9 cellular contexts compared by ENCODE assay signal in the genomic region with DNA sequence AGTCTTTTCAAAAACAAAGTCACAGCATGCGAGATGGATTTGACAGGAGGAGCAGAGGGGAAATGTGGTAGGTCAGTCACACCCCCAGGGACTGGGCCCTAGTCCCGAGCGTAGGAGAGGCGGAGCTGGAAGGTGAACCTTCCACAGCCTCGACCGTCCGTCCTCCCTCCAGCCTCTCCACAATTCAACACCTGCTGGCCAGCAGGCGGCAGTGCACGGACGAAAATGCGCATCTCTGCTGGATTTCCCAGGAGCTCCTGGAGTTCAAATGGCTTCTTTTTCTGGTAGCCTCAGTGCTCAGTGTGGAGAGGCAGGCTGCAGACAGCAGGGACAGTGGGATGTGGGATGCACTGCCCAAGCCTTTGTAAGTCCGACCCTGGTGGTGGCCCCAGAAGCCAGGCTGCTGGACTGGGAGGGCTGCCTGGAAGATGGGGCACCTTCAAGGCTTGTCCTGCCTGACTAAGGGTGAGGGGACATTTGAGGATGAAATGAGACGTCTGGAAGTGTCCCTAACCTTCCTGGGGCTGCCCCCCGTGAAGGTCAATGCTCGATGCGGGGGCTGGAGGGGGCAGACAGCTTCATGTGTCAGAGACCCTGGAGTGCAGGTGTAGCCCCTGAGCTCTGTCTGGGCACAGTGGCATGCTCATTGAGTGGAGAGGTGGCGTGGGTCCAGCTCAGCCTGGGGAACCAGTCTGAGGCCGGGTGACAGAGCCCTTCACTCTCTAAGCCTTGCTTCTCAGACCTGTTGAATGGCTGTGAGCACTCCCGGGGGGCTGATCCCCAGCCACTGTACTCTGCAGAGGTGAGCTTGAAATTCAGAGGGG.
DNase-seq lines count a peak whose midpoint lies in the region; ATAC-seq and TF ChIP-seq lines count a peak whose summit lies in the region.
"Had no signal": no experiment of that assay in that cellular context is flagged by ENCODE, and none has a peak within 500 bp of the region (broad histone marks: within the 10 kb centered on the region; RNA-seq: fewer than 3 reads in every experiment).

No MANE protein-coding gene starts in this region.

- H3K27me3 ChIP-seq in HAP-1 (ENCODE audit: low read depth), result 0 out of 2 replicates have a peak, but pooled peaks cover 3% of the 10 kb centered on the region
- no peaks in the 10 kb centered on the region for H3K27me3 ChIP-seq in thoracic aorta (replicated peaks; ENCODE audit: insufficient read depth)
- H3K27me3 ChIP-seq: BLaER1 had no signal

- DNase-seq in NCI-H187 (lab: John Stamatoyannopoulos, UW) (peak; percentile 9 to 62), NCI-H187 treated with DMSO at 0.1 percent for 48 hours (lab: John Stamatoyannopoulos, UW) (no peak), HAP-1 (ENCODE audit: low spot score in 2 of 2) (peak; percentile 63 to 85), NCI-H345 treated with DMSO at 0.1 percent for 48 hours (lab: John Stamatoyannopoulos, UW; ENCODE audit: unreplicated experiment) (peak; percentile 39), astrocyte of the spinal cord (ENCODE audit: low read depth, low spot score) (peak; percentile 64), islet precursor cell (peak; percentile 90), thoracic aorta (ENCODE audit: low spot score) (no peak), immature natural killer cell (no peak)

- H3K4me3 Mint-ChIP-seq in immature natural killer cell, result no peak overlapping the region

- no peak overlapping the region for H3K27ac ChIP-seq in thoracic aorta
- H3K27ac ChIP-seq: BLaER1 had no signal

- peak; percentile 87 for TF ChIP-seq CTCF in astrocyte of the spinal cord (IDR thresholded peaks at IDR 0.05; ENCODE audit: low read depth, low read length)
- TF ChIP-seq CTCF in thoracic aorta (IDR thresholded peaks at IDR 0.05), result peak; percentile 76

- no peaks in the 10 kb centered on the region for H3K36me3 Mint-ChIP-seq in immature natural killer cell

- peaks cover 0 to 6% (median 4%) of the 10 kb centered on the region in 3 donors for H3K27me3 Mint-ChIP-seq in immature natural killer cell (ENCODE audit: low read depth in 3 of 3)

- H3K4me3 ChIP-seq in HAP-1 (no peak overlapping the region), astrocyte of the spinal cord (ENCODE audit: low read depth, low read length) (no peak overlapping the region), thoracic aorta (no peak overlapping the region)
- H3K4me3 ChIP-seq: BLaER1 had no signal

- H3K9me3 Mint-ChIP-seq in immature natural killer cell, result no peaks in the 10 kb centered on the region

- in situ Hi-C loops in HAP-1 (cut with MboI; ENCODE audit: low sequenced_read_pairs) (loop anchor here (10.0 kb wide), 1 partner anchor 619 kb away; no protein-coding TSS in a partner anchor), astrocyte of the spinal cord (cut with HindIII; ENCODE audit: low sequenced_read_pairs) (no loop called here)

- no peak for ATAC-seq in thoracic aorta (ENCODE audit: insufficient number of reproducible peaks, low FRiP score, low read depth)

- H3K4me1 Mint-ChIP-seq in immature natural killer cell, result no peaks in the 10 kb centered on the region

- H3K4me1 ChIP-seq in HAP-1, result no peaks in the 10 kb centered on the region
- H3K4me1 ChIP-seq in thoracic aorta (ENCODE audit: control insufficient read depth in 1 of 2, low read depth in 2 of 2), result no peaks in the 10 kb centered on the region

- no peaks in the 10 kb centered on the region for H3K9me3 ChIP-seq in HAP-1
- no peaks in the 10 kb centered on the region for H3K9me3 ChIP-seq in thoracic aorta

- no peak overlapping the region for H3K27ac Mint-ChIP-seq in immature natural killer cell

- H3K36me3 ChIP-seq in HAP-1 (replicated peaks) (no peaks in the 10 kb centered on the region), thoracic aorta (no peaks in the 10 kb centered on the region)
- H3K36me3 ChIP-seq: BLaER1 had no signal

Comparison
In these comparisons a context has a peak if more than half of its experiments do, and no peak if none do; other contexts are left out.
1. DNase-seq: peak in NCI-H187 (2 of 2), HAP-1 (2 of 2), NCI-H345 treated with DMSO at 0.1 percent for 48 hours (single experiment), astrocyte of the spinal cord (single experiment) and islet precursor cell (single experiment); none in NCI-H187 treated with DMSO at 0.1 percent for 48 hours (single experiment), thoracic aorta (single experiment) and immature natural killer cell (0 of 3).